ENCODE assay signal across 17 cellular contexts in the genomic region with DNA sequence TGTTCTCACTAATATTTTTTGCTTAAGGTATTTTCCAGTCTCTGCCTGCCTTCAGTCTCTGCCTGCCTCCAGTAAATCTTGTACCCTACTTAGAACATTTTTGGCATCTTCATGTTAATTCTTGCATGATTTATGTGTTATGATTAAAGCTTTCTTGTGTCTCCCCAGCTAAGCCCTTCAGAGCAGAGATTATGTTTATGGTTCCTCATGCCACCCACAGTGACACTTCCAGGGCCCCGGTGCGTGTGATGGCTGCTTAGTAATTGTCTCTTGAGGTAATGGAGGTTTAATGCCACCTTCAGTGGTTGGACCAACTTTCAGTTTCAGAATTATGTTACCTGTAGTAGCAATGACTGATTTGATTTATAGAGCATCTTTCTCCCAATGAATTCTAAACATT.
DNase-seq lines count a peak whose midpoint lies in the region; ATAC-seq lines count a peak whose summit lies in the region.
"Had no signal": no experiment of that assay in that cellular context is flagged by ENCODE, and none has a peak within 500 bp of the region (broad histone marks: within the 10 kb centered on the region; RNA-seq: fewer than 3 reads in every experiment).

No MANE protein-coding gene starts in this region.

- DNase-seq in stimulated activated CD4-positive, alpha-beta T cell treated with anti-CD3 and anti-CD28 coated beads, Interleukin-15, amount 100 ng/mL, for 24 hours = peak; percentile 36
- DNase-seq in stimulated activated CD4-positive, alpha-beta T cell treated with anti-CD3 and anti-CD28 coated beads, Interleukin-2, amount 100 ng/mL, for 48 hours = no peak
- DNase-seq in activated CD4-positive, alpha-beta memory T cell treated with anti-CD3 and anti-CD28 coated beads, Interleukin-2, amount 10 ng/mL, durations not matched to agents 7 days and 5 days = peak; percentile 31
- DNase-seq in stimulated activated naive B cell treated with anti-CD40 and anti-IgM and Interleukin-4, amounts not matched to agents 10 μg/mL and 1 μg/mL and 100 μg/mL, for 72 hours = no peak
- DNase-seq in nucleus accumbens (lab: John Stamatoyannopoulos, UW) (no peak), NK-92 (lab: John Stamatoyannopoulos, UW; ENCODE audit: unreplicated experiment) (no peak), T-cell (no peak)
- DNase-seq: central memory CD4-positive, alpha-beta T cell; COR-L47; effector memory CD4-positive, alpha-beta T cell; head of caudate nucleus; NCI-H2227 treated with DMSO at 0.1 percent for 48 hours; Right ventricle myocardium superior; sigmoid colon; transverse colon had no signal

- H3K4me3 Mint-ChIP-seq in activated CD4-positive, alpha-beta memory T cell treated with anti-CD3 and anti-CD28 coated beads, Interleukin-2, amount 10 ng/mL, durations not matched to agents 7 days and 5 days = no peak overlapping the region
- no peak overlapping the region for H3K4me3 Mint-ChIP-seq in stimulated activated naive B cell treated with anti-CD40 and anti-IgM and Interleukin-4, amounts not matched to agents 10 μg/mL and 1 μg/mL and 100 μg/mL, for 72 hours
- no peak overlapping the region for H3K4me3 Mint-ChIP-seq in T-cell
- H3K4me3 Mint-ChIP-seq: activated T-helper 1 cell treated with anti-CD3 and anti-CD28 coated beads, Interleukin-12 subunit alpha, Interleukin-12 subunit beta, Interleukin-2, Interleukin-4 antibody, amounts not matched to agents 30 ng/mL and 10 ng/mL and 1 ng/mL, durations not matched to agents 14 hours and 24 hours and 36 hours had no signal

- no peaks in the 10 kb centered on the region for H3K36me3 Mint-ChIP-seq in activated CD4-positive, alpha-beta memory T cell treated with anti-CD3 and anti-CD28 coated beads, Interleukin-2, amount 10 ng/mL, durations not matched to agents 7 days and 5 days (ENCODE audit: low read depth)
- no peaks in the 10 kb centered on the region for H3K36me3 Mint-ChIP-seq in stimulated activated naive B cell treated with anti-CD40 and anti-IgM and Interleukin-4, amounts not matched to agents 10 μg/mL and 1 μg/mL and 100 μg/mL, for 72 hours
- H3K36me3 Mint-ChIP-seq in T-cell = no peaks in the 10 kb centered on the region

- POLR2A ChIA-PET in activated CD4-positive, alpha-beta memory T cell treated with anti-CD3 and anti-CD28 coated beads, Interleukin-2, amount 10 ng/mL, durations not matched to agents 7 days and 5 days (lab: Charles Lee) = interaction anchor here (1.0 kb wide), 1 partner anchor 390 kb away, joined by 4 read pairs; no protein-coding TSS in a partner anchor
- POLR2A ChIA-PET in T-cell (lab: Charles Lee) = no interaction called here

- ATAC-seq in HG02610 (IDR thresholded peaks at IDR 0.05; ENCODE audit: unreplicated experiment) = peak; percentile 39
- peak; percentile 48 to 61 for ATAC-seq in stimulated activated naive B cell treated with anti-CD40 and anti-IgM and Interleukin-4, amounts not matched to agents 10 μg/mL and 1 μg/mL and 100 μg/mL, for 72 hours (replicated peaks)
- no peak for ATAC-seq in T-cell (replicated peaks in 1 of 4)

- no peaks in the 10 kb centered on the region for H3K9me3 Mint-ChIP-seq in activated CD4-positive, alpha-beta memory T cell treated with anti-CD3 and anti-CD28 coated beads, Interleukin-2, amount 10 ng/mL, durations not matched to agents 7 days and 5 days
- H3K9me3 Mint-ChIP-seq in stimulated activated naive B cell treated with anti-CD40 and anti-IgM and Interleukin-4, amounts not matched to agents 10 μg/mL and 1 μg/mL and 100 μg/mL, for 72 hours = no peaks in the 10 kb centered on the region
- H3K9me3 Mint-ChIP-seq in T-cell = no peaks in the 10 kb centered on the region
- H3K9me3 Mint-ChIP-seq: activated T-helper 1 cell treated with anti-CD3 and anti-CD28 coated beads, Interleukin-12 subunit alpha, Interleukin-12 subunit beta, Interleukin-2, Interleukin-4 antibody, amounts not matched to agents 30 ng/mL and 10 ng/mL and 1 ng/mL, durations not matched to agents 14 hours and 24 hours and 36 hours had no signal

- no peak overlapping the region for H3K27ac Mint-ChIP-seq in activated CD4-positive, alpha-beta memory T cell treated with anti-CD3 and anti-CD28 coated beads, Interleukin-2, amount 10 ng/mL, durations not matched to agents 7 days and 5 days
- H3K27ac Mint-ChIP-seq in stimulated activated naive B cell treated with anti-CD40 and anti-IgM and Interleukin-4, amounts not matched to agents 10 μg/mL and 1 μg/mL and 100 μg/mL, for 72 hours = no peak overlapping the region
- no peak overlapping the region for H3K27ac Mint-ChIP-seq in T-cell
- H3K27ac Mint-ChIP-seq: activated T-helper 1 cell treated with anti-CD3 and anti-CD28 coated beads, Interleukin-12 subunit alpha, Interleukin-12 subunit beta, Interleukin-2, Interleukin-4 antibody, amounts not matched to agents 30 ng/mL and 10 ng/mL and 1 ng/mL, durations not matched to agents 14 hours and 24 hours and 36 hours had no signal

- CTCF ChIA-PET in activated CD4-positive, alpha-beta memory T cell treated with anti-CD3 and anti-CD28 coated beads, Interleukin-2, amount 10 ng/mL, durations not matched to agents 7 days and 5 days (lab: Charles Lee) = interaction anchor here (0.9 kb wide), 1 partner anchor 9 kb away, joined by 4 read pairs; no protein-coding TSS in a partner anchor
- CTCF ChIA-PET in T-cell (lab: Charles Lee) = interaction anchor here (0.6 to 1.8 kb wide), 2 partner anchors 11 kb away, joined by 3 to 5 read pairs; no protein-coding TSS in a partner anchor

- H3K4me1 Mint-ChIP-seq in activated CD4-positive, alpha-beta memory T cell treated with anti-CD3 and anti-CD28 coated beads, Interleukin-2, amount 10 ng/mL, durations not matched to agents 7 days and 5 days = peaks cover 14% of the 10 kb centered on the region
- H3K4me1 Mint-ChIP-seq in stimulated activated naive B cell treated with anti-CD40 and anti-IgM and Interleukin-4, amounts not matched to agents 10 μg/mL and 1 μg/mL and 100 μg/mL, for 72 hours = peaks cover 6 to 10% of the 10 kb centered on the region in 2 donors
- peaks cover 0 to 4% (median 3%) of the 10 kb centered on the region in 3 donors for H3K4me1 Mint-ChIP-seq in T-cell

- peaks cover 19% of the 10 kb centered on the region for H3K27me3 Mint-ChIP-seq in activated CD4-positive, alpha-beta memory T cell treated with anti-CD3 and anti-CD28 coated beads, Interleukin-2, amount 10 ng/mL, durations not matched to agents 7 days and 5 days
- peaks cover 12 to 27% of the 10 kb centered on the region in 2 donors for H3K27me3 Mint-ChIP-seq in stimulated activated naive B cell treated with anti-CD40 and anti-IgM and Interleukin-4, amounts not matched to agents 10 μg/mL and 1 μg/mL and 100 μg/mL, for 72 hours
- H3K27me3 Mint-ChIP-seq in T-cell = peaks cover 11 to 20% of the 10 kb centered on the region in 2 donors

Comparison
In these comparisons a context has a peak if more than half of its experiments do, and no peak if none do; other contexts are left out.
1. DNase-seq: peak in stimulated activated CD4-positive, alpha-beta T cell treated with anti-CD3 and anti-CD28 coated beads, Interleukin-15, amount 100 ng/mL, for 24 hours (single experiment) and activated CD4-positive, alpha-beta memory T cell treated with anti-CD3 and anti-CD28 coated beads, Interleukin-2, amount 10 ng/mL, durations not matched to agents 7 days and 5 days (single experiment); none in stimulated activated CD4-positive, alpha-beta T cell treated with anti-CD3 and anti-CD28 coated beads, Interleukin-2, amount 100 ng/mL, for 48 hours (0 of 2), stimulated activated naive B cell treated with anti-CD40 and anti-IgM and Interleukin-4, amounts not matched to agents 10 μg/mL and 1 μg/mL and 100 μg/mL, for 72 hours (single experiment), nucleus accumbens (0 of 56), NK-92 (single experiment) and T-cell (0 of 34).
2. ATAC-seq: peak in HG02610 (single experiment) and stimulated activated naive B cell treated with anti-CD40 and anti-IgM and Interleukin-4, amounts not matched to agents 10 μg/mL and 1 μg/mL and 100 μg/mL, for 72 hours (2 of 2); none in T-cell (0 of 4).